In the genomic region with DNA sequence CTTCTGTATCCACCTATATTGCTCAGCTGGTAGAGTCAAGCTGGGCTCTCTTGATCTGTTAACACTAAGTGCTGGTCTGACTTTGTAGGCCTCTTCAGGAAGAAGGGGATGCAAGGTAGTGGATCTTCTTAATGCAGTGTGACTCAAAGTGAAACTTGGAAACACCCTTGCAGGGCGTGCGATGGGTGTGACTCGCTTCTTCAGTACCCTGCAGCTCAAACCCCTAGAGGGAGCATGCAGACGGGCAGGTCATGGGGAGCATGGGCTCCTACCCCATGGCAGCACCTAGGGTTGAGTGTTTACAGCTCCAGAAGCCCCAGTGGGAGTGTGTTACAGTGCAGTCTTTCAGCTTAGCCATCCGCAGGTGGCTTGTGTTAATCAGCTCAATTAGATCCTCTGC, we compare ENCODE assay signal across 9 cellular contexts. TPM values are rescaled to one million over a fixed set of nuclear protein-coding genes. Genes with fewer than 3 reads are reported as not detected.
DNase-seq lines count a peak whose midpoint lies in the region; ATAC-seq and TF ChIP-seq lines count a peak whose summit lies in the region.
"Had no signal": no experiment of that assay in that cellular context is flagged by ENCODE, and none has a peak within 500 bp of the region (broad histone marks: within the 10 kb centered on the region; RNA-seq: fewer than 3 reads in every experiment).

No MANE protein-coding gene starts in this region.

- DNase-seq in activated CD8-positive, alpha-beta T cell treated with anti-CD3 and anti-CD28 coated beads for 36 hours = peak; percentile 89
- DNase-seq in naive B cell = peak; percentile 11
- no peak for DNase-seq in PC-9
- no peak for DNase-seq in DMS114 treated with DMSO at 0.1 percent for 48 hours (lab: John Stamatoyannopoulos, UW; ENCODE audit: unreplicated experiment)
- no peak for DNase-seq in dermis blood vessel endothelial cell
- DNase-seq in NCI-H2196 treated with DMSO at 0.1 percent for 48 hours (lab: John Stamatoyannopoulos, UW; ENCODE audit: unreplicated experiment) = no peak

- H3K4me1 ChIP-seq in PC-9 (replicated peaks; ENCODE audit: insufficient read depth) = no peaks in the 10 kb centered on the region
- H3K4me1 ChIP-seq: SJSA1 had no signal

- H3K4me3 Mint-ChIP-seq in activated CD8-positive, alpha-beta T cell treated with anti-CD3 and anti-CD28 coated beads for 36 hours = peak overlapping the region; percentile 35
- H3K4me3 Mint-ChIP-seq in naive B cell = peak overlapping the region in 1 of 8 donors; percentile 66

- H3K36me3 ChIP-seq in PC-9 (ENCODE audit: low read depth) = no peaks in the 10 kb centered on the region
- H3K36me3 ChIP-seq: SJSA1 had no signal

- no peaks in the 10 kb centered on the region for H3K27me3 Mint-ChIP-seq in activated CD8-positive, alpha-beta T cell treated with anti-CD3 and anti-CD28 coated beads for 36 hours
- H3K27me3 Mint-ChIP-seq in naive B cell = no peaks in the 10 kb centered on the region

- H3K4me2 ChIP-seq in PC-9 = no peak overlapping the region

- intact Hi-C loops in activated CD8-positive, alpha-beta T cell treated with anti-CD3 and anti-CD28 coated beads for 36 hours (cut with micrococcal nuclease) = loop anchor here (5.0 kb wide), 1 partner anchor 91 kb away; no protein-coding TSS in a partner anchor
- intact Hi-C loops in PC-9 (cut with micrococcal nuclease; ENCODE audit: unreplicated experiment) = no loop called here

- H3K4me1 Mint-ChIP-seq in activated CD8-positive, alpha-beta T cell treated with anti-CD3 and anti-CD28 coated beads for 36 hours (ENCODE audit: low read depth) = peaks cover 33% of the 10 kb centered on the region
- peaks cover 5 to 11% (median 5%) of the 10 kb centered on the region in 3 donors for H3K4me1 Mint-ChIP-seq in naive B cell

- H3K36me3 Mint-ChIP-seq in activated CD8-positive, alpha-beta T cell treated with anti-CD3 and anti-CD28 coated beads for 36 hours (ENCODE audit: low read depth) = no peaks in the 10 kb centered on the region
- no peaks in the 10 kb centered on the region for H3K36me3 Mint-ChIP-seq in naive B cell

- peak overlapping the region; percentile 67 for H3K27ac Mint-ChIP-seq in activated CD8-positive, alpha-beta T cell treated with anti-CD3 and anti-CD28 coated beads for 36 hours
- H3K27ac Mint-ChIP-seq in naive B cell = peak overlapping the region in 2 of 6 donors; percentile 67 to 76

- no peak overlapping the region for H2AFZ ChIP-seq in PC-9

- H3K27ac ChIP-seq in PC-9 = no peak overlapping the region
- H3K27ac ChIP-seq: SJSA1 had no signal

- BruUV-seq in PC-9 (replicated peaks; lab: Mats Ljungman, UMichigan) = no TSS peak

- POLR2A ChIA-PET in activated CD8-positive, alpha-beta T cell treated with anti-CD3 and anti-CD28 coated beads for 36 hours (lab: Charles Lee) = interaction anchor here (0.8 kb wide), 1 partner anchor 36 kb away, joined by 4 read pairs; no protein-coding TSS in a partner anchor
- POLR2A ChIA-PET in PC-9 (lab: Charles Lee; ENCODE audit: unreplicated experiment) = no interaction called here

- no peaks in the 10 kb centered on the region for H3K79me2 ChIP-seq in PC-9 (ENCODE audit: low read depth)

- no peaks in the 10 kb centered on the region for H3K27me3 ChIP-seq in PC-9 (ENCODE audit: insufficient read depth, low read depth)
- H3K27me3 ChIP-seq: SJSA1 had no signal

- CTCF ChIA-PET in activated CD8-positive, alpha-beta T cell treated with anti-CD3 and anti-CD28 coated beads for 36 hours (lab: Charles Lee) = interaction anchor here (0.7 to 4.3 kb wide), 25 partner anchors 8 to 202 kb away, joined by 3 to 28 read pairs (median 3); no protein-coding TSS in a partner anchor
- CTCF ChIA-PET in PC-9 (lab: Charles Lee) = no interaction called here

- no peaks in the 10 kb centered on the region for H3K9me2 ChIP-seq in PC-9 (ENCODE audit: insufficient read depth)

- H3K4me3 ChIP-seq in PC-9 = no peak overlapping the region
- H3K4me3 ChIP-seq: SJSA1 had no signal

- no peaks in the 10 kb centered on the region for H3F3A ChIP-seq in PC-9 (ENCODE audit: insufficient read depth, low read depth)

- peaks cover 6% of the 10 kb centered on the region for H3K9me3 Mint-ChIP-seq in activated CD8-positive, alpha-beta T cell treated with anti-CD3 and anti-CD28 coated beads for 36 hours
- H3K9me3 Mint-ChIP-seq in naive B cell = peaks cover 0 to 5% (median 0%) of the 10 kb centered on the region in 7 donors

- H3K9me3 ChIP-seq in PC-9 (ENCODE audit: insufficient read depth, low read depth) = no peaks in the 10 kb centered on the region
- H3K9me3 ChIP-seq: SJSA1 had no signal

- peak; percentile 44 for TF ChIP-seq CTCF in activated CD8-positive, alpha-beta T cell treated with anti-CD3 and anti-CD28 coated beads for 36 hours (IDR thresholded peaks at IDR 0.05)
- TF ChIP-seq CTCF in PC-9 (conservative IDR thresholded peaks at IDR 0.05) = no peak

- H4K20me1 ChIP-seq in PC-9 (ENCODE audit: insufficient read depth) = no peaks in the 10 kb centered on the region

- peak; percentile 98 for ATAC-seq in GM19395 (IDR thresholded peaks at IDR 0.05; ENCODE audit: unreplicated experiment)
- ATAC-seq in HG03342 (IDR thresholded peaks at IDR 0.05; ENCODE audit: unreplicated experiment) = peak; percentile 98
- peak; percentile 97 for ATAC-seq in activated CD8-positive, alpha-beta T cell treated with anti-CD3 and anti-CD28 coated beads for 36 hours
- peak; percentile 83 to 93 for ATAC-seq in naive B cell (ENCODE audit: low read depth in 2 of 2)

RNA-seq across cellular contexts. Expression of gene SAMD3, which starts 0.8 kb away (rescaled TPM):
- 1 to 10 TPM; 6.4 to 8.7 TPM for total RNA-seq in activated CD8-positive, alpha-beta T cell treated with anti-CD3 and anti-CD28 coated beads for 36 hours
- under 1 TPM in 5 of 6 donors, not detected in 1; 0.37 to 0.92 (median 0.71) TPM for polyA plus RNA-seq in naive B cell (ENCODE audit: low read depth in 6 of 6)
- total RNA-seq in PC-9 (2021) = not detected in 2 replicates
- total RNA-seq in dermis blood vessel endothelial cell = not detected in 2 replicates

Comparison
In these comparisons a context has a peak if more than half of its experiments do, and no peak if none do; other contexts are left out.
1. DNase-seq: peak in activated CD8-positive, alpha-beta T cell treated with anti-CD3 and anti-CD28 coated beads for 36 hours (single experiment) and naive B cell (single experiment); none in PC-9 (0 of 2), DMS114 treated with DMSO at 0.1 percent for 48 hours (single experiment), dermis blood vessel endothelial cell (single experiment) and NCI-H2196 treated with DMSO at 0.1 percent for 48 hours (single experiment).
2. Peak in every context shown above with its lines, with median percentiles within 50 percentile points of each other: ATAC-seq.